25 cellular contexts compared by ENCODE assay signal in genomic region chr6:136280032-136280609, GRCh38. TPM values are rescaled to one million over a fixed set of nuclear protein-coding genes. Genes with fewer than 3 reads are reported as not detected.
DNase-seq lines count a peak whose midpoint lies in the region; ATAC-seq and TF ChIP-seq lines count a peak whose summit lies in the region.
"Had no signal": no experiment of that assay in that cellular context is flagged by ENCODE, and none has a peak within 500 bp of the region (broad histone marks: within the 10 kb centered on the region; RNA-seq: fewer than 3 reads in every experiment).

No MANE protein-coding gene starts in this region.

- CTCF ChIA-PET in T-cell (lab: Charles Lee) = no interaction called here
- CTCF ChIA-PET in naive thymus-derived CD4-positive, alpha-beta T cell (lab: Charles Lee) = interaction anchor here (0.9 kb wide), 1 partner anchor 54 kb away, joined by 3 read pairs; no protein-coding TSS in a partner anchor

- POLR2A ChIA-PET in T-cell (lab: Charles Lee) = interaction anchor here in 1 of 2 donors (0.6 to 2.5 kb wide), 3 partner anchors 8 to 1316 kb away, joined by 4 to 13 read pairs (median 4); no protein-coding TSS in a partner anchor
- POLR2A ChIA-PET in naive thymus-derived CD4-positive, alpha-beta T cell (lab: Charles Lee) = interaction anchor here (1.2 to 1.9 kb wide), 2 partner anchors 9 to 30 kb away, joined by 4 to 25 read pairs; partner anchors contain the start of genes BCLAF1 and MTFR2

- peaks cover 11 to 75% (median 67%) of the 10 kb centered on the region in 9 donors for H3K4me1 ChIP-seq in heart right ventricle
- H3K4me1 ChIP-seq in naive thymus-derived CD4-positive, alpha-beta T cell (ENCODE audit: control insufficient read depth in 2 of 2, insufficient read depth in 2 of 2, low read length in 2 of 2) = peaks cover 47 to 52% of the 10 kb centered on the region in 2 donors

- H3K27ac ChIP-seq in heart right ventricle = peak overlapping the region in 1 of 10 donors; percentile 32
- H3K27ac ChIP-seq in naive thymus-derived CD4-positive, alpha-beta T cell (ENCODE audit: low read depth, low read length) = no peak overlapping the region
- H3K27ac ChIP-seq: prostate gland, thyroid gland had no signal

- H3K36me3 Mint-ChIP-seq in activated T-cell treated with anti-CD3 and anti-CD28 coated beads, Interleukin-2, amount 50 U/mL, for 72 hours (ENCODE audit: insufficient read depth in 2 of 2) = peaks cover 2 to 33% of the 10 kb centered on the region in 2 donors
- H3K36me3 Mint-ChIP-seq in T-cell = peaks cover 50% of the 10 kb centered on the region
- peaks cover 3 to 46% (median 26%) of the 10 kb centered on the region in 5 donors for H3K36me3 Mint-ChIP-seq in naive thymus-derived CD4-positive, alpha-beta T cell

- H3K27me3 ChIP-seq in heart right ventricle = no peaks in the 10 kb centered on the region
- no peaks in the 10 kb centered on the region for H3K27me3 ChIP-seq in naive thymus-derived CD4-positive, alpha-beta T cell (ENCODE audit: control insufficient read depth in 2 of 2, insufficient read depth in 2 of 2, low read length in 2 of 2)
- H3K27me3 ChIP-seq: dorsolateral prefrontal cortex, thyroid gland had no signal

- no peak for DNase-seq in activated T-cell treated with anti-CD3 and anti-CD28 coated beads, Interleukin-2, amount 50 U/mL, for 72 hours
- DNase-seq in activated T-cell treated with anti-CD3 and anti-CD28 coated beads, Interleukin-2, amount 50 U/mL, for 1 hour = no peak
- DNase-seq in T-cell (no peak), heart right ventricle (no peak), KG1 (lab: John Stamatoyannopoulos, UW) (no peak), DMS79 treated with DMSO at 0.1 percent for 48 hours (lab: John Stamatoyannopoulos, UW) (no peak)
- no peak for DNase-seq in naive thymus-derived CD4-positive, alpha-beta T cell
- DNase-seq in stimulated activated CD4-positive, alpha-beta T cell treated with anti-CD3 and anti-CD28 coated beads, Interleukin-12 subunit alpha, Interleukin-12 subunit beta, amount 100 ng/mL, for 4 hours = no peak
- DNase-seq: activated CD4-positive, alpha-beta T cell treated with anti-CD3 and anti-CD28 coated beads, Interleukin-2, amount 50 U/mL, for 1 hour; activated naive CD4-positive, alpha-beta T cell treated with anti-CD3 and anti-CD28 coated beads, Interleukin-2, amount 10 ng/mL, durations not matched to agents 7 days and 5 days; cerebellar nuclear complex; DMS153; dorsolateral prefrontal cortex; H7; IMR-90; NCI-H1048; NCI-H1694; NCI-H2171 treated with DMSO at 0.1 percent for 48 hours; NCI-H524; PC-3; stimulated activated naive CD8-positive, alpha-beta T cell treated with anti-CD3 and anti-CD28 coated beads, Interleukin-15, amount 100 ng/mL, for 72 hours; T1000; thyroid gland had no signal

- H3K27me3 Mint-ChIP-seq in activated T-cell treated with anti-CD3 and anti-CD28 coated beads, Interleukin-2, amount 50 U/mL, for 72 hours (ENCODE audit: low read depth) = no peaks in the 10 kb centered on the region
- no peaks in the 10 kb centered on the region for H3K27me3 Mint-ChIP-seq in T-cell
- H3K27me3 Mint-ChIP-seq in naive thymus-derived CD4-positive, alpha-beta T cell = no peaks in the 10 kb centered on the region
- H3K27me3 Mint-ChIP-seq: activated naive CD4-positive, alpha-beta T cell treated with anti-CD3 and anti-CD28 coated beads, Interleukin-2, amount 10 ng/mL, durations not matched to agents 7 days and 5 days; stimulated activated naive CD8-positive, alpha-beta T cell treated with anti-CD3 and anti-CD28 coated beads, Interleukin-15, amount 100 ng/mL, for 72 hours had no signal

- H3K36me3 ChIP-seq in heart right ventricle = peaks cover 0 to 69% (median 27%) of the 10 kb centered on the region in 9 donors
- H3K36me3 ChIP-seq in naive thymus-derived CD4-positive, alpha-beta T cell (ENCODE audit: control insufficient read depth in 2 of 3, insufficient read depth in 3 of 3, low read length in 3 of 3) = peaks cover 11 to 48% (median 29%) of the 10 kb centered on the region in 3 experiments
- H3K36me3 ChIP-seq: prostate gland had no signal

- WGBS in heart right ventricle, 2 donors = 55 to 70% methylated on average over 3 of the region's 3 CpGs

- no peak overlapping the region for H3K4me3 ChIP-seq in heart right ventricle
- H3K4me3 ChIP-seq in naive thymus-derived CD4-positive, alpha-beta T cell (ENCODE audit: low read length) = no peak overlapping the region
- H3K4me3 ChIP-seq: prostate gland, thyroid gland had no signal

- peak overlapping the region; percentile 84 for H3K27ac Mint-ChIP-seq in activated T-cell treated with anti-CD3 and anti-CD28 coated beads, Interleukin-2, amount 50 U/mL, for 72 hours
- peak overlapping the region in 1 of 2 donors; percentile 49 for H3K27ac Mint-ChIP-seq in T-cell
- peak overlapping the region in 1 of 9 donors; percentile 67 for H3K27ac Mint-ChIP-seq in naive thymus-derived CD4-positive, alpha-beta T cell
- H3K27ac Mint-ChIP-seq: activated naive CD4-positive, alpha-beta T cell treated with anti-CD3 and anti-CD28 coated beads, Interleukin-2, amount 10 ng/mL, durations not matched to agents 7 days and 5 days; activated T-helper 1 cell treated with anti-CD3 and anti-CD28 coated beads, Interleukin-12 subunit alpha, Interleukin-12 subunit beta, Interleukin-2, Interleukin-4 antibody, amounts not matched to agents 30 ng/mL and 10 ng/mL and 1 ng/mL, durations not matched to agents 14 hours and 24 hours and 36 hours had no signal

- intact Hi-C loops in heart right ventricle (cut with DNase I) = no loop called here
- intact Hi-C loops in naive thymus-derived CD4-positive, alpha-beta T cell (cut with micrococcal nuclease) = loop anchor here (1.0 to 5.0 kb wide), 2 partner anchors 8 to 37 kb away; no protein-coding TSS in a partner anchor

- no peaks in the 10 kb centered on the region for H3K9me3 Mint-ChIP-seq in activated T-cell treated with anti-CD3 and anti-CD28 coated beads, Interleukin-2, amount 50 U/mL, for 72 hours
- no peaks in the 10 kb centered on the region for H3K9me3 Mint-ChIP-seq in T-cell
- H3K9me3 Mint-ChIP-seq in naive thymus-derived CD4-positive, alpha-beta T cell = peaks cover 0 to 2% (median 0%) of the 10 kb centered on the region in 11 donors
- H3K9me3 Mint-ChIP-seq: activated naive CD4-positive, alpha-beta T cell treated with anti-CD3 and anti-CD28 coated beads, Interleukin-2, amount 10 ng/mL, durations not matched to agents 7 days and 5 days; activated T-helper 1 cell treated with anti-CD3 and anti-CD28 coated beads, Interleukin-12 subunit alpha, Interleukin-12 subunit beta, Interleukin-2, Interleukin-4 antibody, amounts not matched to agents 30 ng/mL and 10 ng/mL and 1 ng/mL, durations not matched to agents 14 hours and 24 hours and 36 hours; stimulated activated naive CD8-positive, alpha-beta T cell treated with anti-CD3 and anti-CD28 coated beads, Interleukin-15, amount 100 ng/mL, for 72 hours had no signal

- H3K9me3 ChIP-seq in heart right ventricle = no peaks in the 10 kb centered on the region
- H3K9me3 ChIP-seq in naive thymus-derived CD4-positive, alpha-beta T cell (ENCODE audit: control insufficient read depth in 2 of 3, low read length in 3 of 3) = no peaks in the 10 kb centered on the region
- H3K9me3 ChIP-seq: prostate gland, thyroid gland had no signal

- peaks cover 57% of the 10 kb centered on the region for H3K4me1 Mint-ChIP-seq in activated T-cell treated with anti-CD3 and anti-CD28 coated beads, Interleukin-2, amount 50 U/mL, for 72 hours (ENCODE audit: low read depth)
- peaks cover 69 to 78% (median 73%) of the 10 kb centered on the region in 3 donors for H3K4me1 Mint-ChIP-seq in T-cell
- peaks cover 50 to 83% (median 74%) of the 10 kb centered on the region in 7 donors for H3K4me1 Mint-ChIP-seq in naive thymus-derived CD4-positive, alpha-beta T cell

- no peak for ATAC-seq in activated T-cell treated with anti-CD3 and anti-CD28 coated beads, Interleukin-2, amount 50 U/mL, for 72 hours (replicated peaks in 1 of 2)
- no peak for ATAC-seq in T-cell (replicated peaks in 1 of 4)
- ATAC-seq in heart right ventricle = peak in 5 of 8 donors; percentile 49 to 94 (median 64)
- no peak for ATAC-seq in naive thymus-derived CD4-positive, alpha-beta T cell
- ATAC-seq: PC-3; stimulated activated naive CD8-positive, alpha-beta T cell treated with anti-CD3 and anti-CD28 coated beads, Interleukin-15, amount 100 ng/mL, for 72 hours had no signal

- TF ChIP-seq CTCF in heart right ventricle (IDR thresholded peaks at IDR 0.05) = no peak

- peak overlapping the region in 1 of 2 donors; percentile 37 for H3K4me3 Mint-ChIP-seq in activated T-cell treated with anti-CD3 and anti-CD28 coated beads, Interleukin-2, amount 50 U/mL, for 72 hours
- H3K4me3 Mint-ChIP-seq in T-cell = peak overlapping the region in 2 of 3 donors; percentile 21 to 98
- peak overlapping the region in 7 of 10 donors; percentile 5 to 100 (median 98) for H3K4me3 Mint-ChIP-seq in naive thymus-derived CD4-positive, alpha-beta T cell
- H3K4me3 Mint-ChIP-seq: activated naive CD4-positive, alpha-beta T cell treated with anti-CD3 and anti-CD28 coated beads, Interleukin-2, amount 10 ng/mL, durations not matched to agents 7 days and 5 days; activated T-helper 1 cell treated with anti-CD3 and anti-CD28 coated beads, Interleukin-12 subunit alpha, Interleukin-12 subunit beta, Interleukin-2, Interleukin-4 antibody, amounts not matched to agents 30 ng/mL and 10 ng/mL and 1 ng/mL, durations not matched to agents 14 hours and 24 hours and 36 hours; stimulated activated naive CD8-positive, alpha-beta T cell treated with anti-CD3 and anti-CD28 coated beads, Interleukin-15, amount 100 ng/mL, for 72 hours had no signal

RNA-seq across cellular contexts. Expression of gene BCLAF1, which starts 9.5 kb away (rescaled TPM):
- 100 to 1,000 TPM; 146 to 151 TPM for total RNA-seq in activated T-cell treated with anti-CD3 and anti-CD28 coated beads, Interleukin-2, amount 50 U/mL, for 72 hours
- total RNA-seq in T-cell (100 to 1,000 TPM; 155 to 435 (median 171) TPM), heart right ventricle (100 to 1,000 TPM in 2 of 10 donors, 10 to 100 TPM in 8; 62.8 to 102 (median 94.1) TPM)
- 10 to 100 TPM; 13.1 to 19.7 TPM for polyA plus RNA-seq in heart right ventricle
- total RNA-seq in naive thymus-derived CD4-positive, alpha-beta T cell = 100 to 1,000 TPM; 202 to 439 (median 262) TPM
- 100 to 1,000 TPM; 127 to 153 TPM for polyA plus RNA-seq in naive thymus-derived CD4-positive, alpha-beta T cell

RNA-seq across cellular contexts. Expression of gene MTFR2, which starts 30.0 kb away (rescaled TPM):
- total RNA-seq in activated T-cell treated with anti-CD3 and anti-CD28 coated beads, Interleukin-2, amount 50 U/mL, for 72 hours = 10 to 100 TPM; 29.4 to 34.3 TPM
- 1 to 10 TPM; 1.2 to 1.8 (median 1.3) TPM for total RNA-seq in T-cell
- total RNA-seq in heart right ventricle = under 1 TPM in 4 of 10 donors, not detected in 6; 0.20 to 0.69 (median 0.27) TPM
- polyA plus RNA-seq in heart right ventricle = under 1 TPM; 0.20 to 0.44 TPM
- total RNA-seq in naive thymus-derived CD4-positive, alpha-beta T cell = 10 to 100 TPM in 1 of 5 experiments, 1 to 10 TPM in 3, under 1 TPM in 1; 0.92 to 20.4 (median 1.9) TPM
- under 1 TPM; 0.63 to 0.69 TPM for polyA plus RNA-seq in naive thymus-derived CD4-positive, alpha-beta T cell

Comparison
In these comparisons a context has a peak if more than half of its experiments do, and no peak if none do; other contexts are left out.
1. ATAC-seq: peak in heart right ventricle (5 of 8); none in activated T-cell treated with anti-CD3 and anti-CD28 coated beads, Interleukin-2, amount 50 U/mL, for 72 hours (0 of 2), T-cell (0 of 4) and naive thymus-derived CD4-positive, alpha-beta T cell (single experiment).
2. intact Hi-C loops: an anchor here in naive thymus-derived CD4-positive, alpha-beta T cell (1.0 to 5.0 kb wide); none called in heart right ventricle.